Comparison of ENCODE assay signal across 31 cellular contexts in the genomic region with DNA sequence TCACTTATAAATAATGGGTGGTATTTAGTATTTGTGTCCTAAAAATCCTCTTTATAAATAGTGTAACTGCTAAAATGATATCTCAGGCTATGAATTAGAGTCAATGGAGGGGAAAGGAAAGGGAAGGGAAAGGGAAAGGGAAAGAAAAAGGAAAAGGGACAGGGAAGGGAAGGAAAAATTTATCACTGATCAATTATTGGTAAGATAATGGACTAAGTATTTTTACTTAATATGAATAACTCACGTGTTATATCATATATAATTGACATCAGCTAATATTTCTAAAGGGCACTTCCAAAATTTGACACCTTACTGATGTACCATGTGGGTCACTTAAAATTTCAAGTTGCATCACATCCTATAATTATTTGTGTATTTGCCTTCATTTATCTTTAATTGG.
"Had no signal": no experiment of that assay in that cellular context is flagged by ENCODE, and none has a peak within 500 bp of the region (broad histone marks: within the 10 kb centered on the region; RNA-seq: fewer than 3 reads in every experiment).

No MANE protein-coding gene starts in this region.

- H3K4me2 ChIP-seq: smooth muscle cell had no signal

- H3K79me2 ChIP-seq: parathyroid adenoma had no signal

- H3K4me3 Mint-ChIP-seq: naive thymus-derived CD8-positive, alpha-beta T cell; natural killer cell treated with Interleukin-12 subunit alpha and Interleukin-12 subunit beta and Interleukin-15 and Interleukin-18, amount 100 ng/mL, for 72 hours; nephron progenitor cell; neural crest cell; stimulated activated memory B cell treated with anti-CD40 and anti-IgM and Interleukin-4, amounts not matched to agents 10 μg/mL and 1 μg/mL and 100 μg/mL, for 72 hours; stimulated activated naive CD8-positive, alpha-beta T cell treated with anti-CD3 and anti-CD28 coated beads, Interleukin-15, amount 100 ng/mL, for 72 hours; type B pancreatic cell had no signal

- H3K4me1 Mint-ChIP-seq: naive thymus-derived CD8-positive, alpha-beta T cell; nephron progenitor cell; neural crest cell; stimulated activated memory B cell treated with anti-CD40 and anti-IgM and Interleukin-4, amounts not matched to agents 10 μg/mL and 1 μg/mL and 100 μg/mL, for 72 hours; stimulated activated naive CD8-positive, alpha-beta T cell treated with anti-CD3 and anti-CD28 coated beads, Interleukin-15, amount 100 ng/mL, for 72 hours had no signal

- H3K36me3 ChIP-seq: ovary, spleen, suprapubic skin, tibial artery, transverse colon, upper lobe of right lung, uterus had no signal

- H2AFZ ChIP-seq: parathyroid adenoma had no signal

- H3K9me3 Mint-ChIP-seq: nephron progenitor cell; neural crest cell; stimulated activated memory B cell treated with anti-CD40 and anti-IgM and Interleukin-4, amounts not matched to agents 10 μg/mL and 1 μg/mL and 100 μg/mL, for 72 hours; stimulated activated naive CD8-positive, alpha-beta T cell treated with anti-CD3 and anti-CD28 coated beads, Interleukin-15, amount 100 ng/mL, for 72 hours; type B pancreatic cell had no signal

- H3K27ac ChIP-seq: ovary, parathyroid adenoma, psoas muscle, skin epidermis, spleen, suprapubic skin, testis, tibial artery, transverse colon, upper lobe of right lung, uterus had no signal

- H3K9ac ChIP-seq: parathyroid adenoma had no signal

- H3K27ac Mint-ChIP-seq: naive thymus-derived CD8-positive, alpha-beta T cell; natural killer cell treated with Interleukin-12 subunit alpha and Interleukin-12 subunit beta and Interleukin-15 and Interleukin-18, amount 100 ng/mL, for 72 hours; nephron progenitor cell; progenitor cell of endocrine pancreas; stimulated activated memory B cell treated with anti-CD40 and anti-IgM and Interleukin-4, amounts not matched to agents 10 μg/mL and 1 μg/mL and 100 μg/mL, for 72 hours; stimulated activated naive CD8-positive, alpha-beta T cell treated with anti-CD3 and anti-CD28 coated beads, Interleukin-15, amount 100 ng/mL, for 72 hours; type B pancreatic cell had no signal

- H3K4me1 ChIP-seq: parathyroid adenoma, psoas muscle, spleen, suprapubic skin, testis, tibial artery, transverse colon, upper lobe of right lung, uterus had no signal

- H3K9me3 ChIP-seq: ovary, psoas muscle, suprapubic skin, testis, tibial artery, transverse colon, upper lobe of right lung, uterus had no signal

- H3K4me3 ChIP-seq: ovary, psoas muscle, skin epidermis, smooth muscle cell, spleen, suprapubic skin, testis, tibial artery, transverse colon, upper lobe of right lung, uterus had no signal

- H3K27me3 ChIP-seq: ovary, spleen, suprapubic skin, testis, tibial artery, transverse colon, upper lobe of right lung, uterus had no signal

- H3K36me3 Mint-ChIP-seq: naive thymus-derived CD8-positive, alpha-beta T cell; natural killer cell treated with Interleukin-12 subunit alpha and Interleukin-12 subunit beta and Interleukin-15 and Interleukin-18, amount 100 ng/mL, for 72 hours; stimulated activated memory B cell treated with anti-CD40 and anti-IgM and Interleukin-4, amounts not matched to agents 10 μg/mL and 1 μg/mL and 100 μg/mL, for 72 hours; type B pancreatic cell had no signal

- DNase-seq: naive thymus-derived CD8-positive, alpha-beta T cell; nephron progenitor cell; occipital lobe; ovary; posterior cingulate gyrus; psoas muscle; right cardiac atrium; spleen; stimulated activated CD4-positive, alpha-beta T cell treated with anti-CD3 and anti-CD28 coated beads, Interleukin-12 subunit alpha, Interleukin-12 subunit beta, amount 100 ng/mL, for 4 hours; stimulated activated CD4-positive, alpha-beta T cell treated with anti-CD3 and anti-CD28 coated beads, Interleukin-1b, Interleukin-23, amount 100 ng/mL, for 48 hours; stimulated activated CD4-positive, alpha-beta T cell treated with anti-CD3 and anti-CD28 coated beads, Interleukin-4, amount 100 ng/mL, for 1 hour; stimulated activated CD4-positive, alpha-beta T cell treated with anti-CD3 and anti-CD28 coated beads, Interleukin-4, amount 100 ng/mL, for 4 hours; stimulated activated CD8-positive, alpha-beta memory T cell treated with anti-CD3 and anti-CD28 coated beads, Interleukin-4, amount 100 ng/mL, for 48 hours; stimulated activated naive CD4-positive, alpha-beta T cell; stimulated activated naive CD8-positive, alpha-beta T cell treated with anti-CD3 and anti-CD28 coated beads, Interleukin-15, amount 100 ng/mL, for 72 hours; stimulated activated naive CD8-positive, alpha-beta T cell treated with anti-CD3 and anti-CD28 coated beads, Interleukin-15, Interleukin-2, amounts not matched to agents 100 U/mL and 50 U/mL, for 24 hours; substantia nigra; testis; tibial artery; transverse colon; upper lobe of right lung; uterus had no signal

- H3K27me3 Mint-ChIP-seq: natural killer cell treated with Interleukin-12 subunit alpha and Interleukin-12 subunit beta and Interleukin-15 and Interleukin-18, amount 100 ng/mL, for 72 hours; progenitor cell of endocrine pancreas; stimulated activated memory B cell treated with anti-CD40 and anti-IgM and Interleukin-4, amounts not matched to agents 10 μg/mL and 1 μg/mL and 100 μg/mL, for 72 hours; stimulated activated naive CD8-positive, alpha-beta T cell treated with anti-CD3 and anti-CD28 coated beads, Interleukin-15, amount 100 ng/mL, for 72 hours; type B pancreatic cell had no signal
